19 cellular contexts compared by ENCODE assay signal in the genomic region with DNA sequence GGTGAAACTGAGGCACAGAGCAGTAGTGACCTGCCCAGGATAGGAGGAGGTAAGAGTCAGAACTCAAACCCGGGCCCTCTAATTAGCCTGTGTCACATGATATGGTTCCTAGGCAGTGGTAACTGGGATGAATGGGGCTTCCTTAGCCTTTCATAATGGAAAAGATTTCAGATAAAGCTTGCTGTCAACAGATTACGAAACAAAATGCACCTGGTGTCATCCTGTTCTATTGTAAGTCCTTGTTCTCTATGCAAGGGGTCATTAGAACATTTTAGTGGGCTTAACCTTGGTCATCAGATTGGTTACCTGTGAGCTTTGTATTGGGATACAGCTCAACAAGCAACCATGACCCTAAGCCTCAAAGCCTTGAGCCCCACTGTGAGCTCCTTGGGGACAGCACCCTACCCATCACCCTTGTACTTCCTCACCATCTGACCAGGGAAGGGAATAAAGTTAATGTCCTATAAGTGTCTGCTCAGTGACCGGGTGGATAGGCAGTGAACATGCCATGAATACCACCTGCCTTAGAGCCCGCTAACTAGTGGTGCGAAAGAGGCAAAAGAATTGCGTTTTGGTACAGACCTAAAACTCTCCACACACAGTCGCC.
DNase-seq lines count a peak whose midpoint lies in the region; ATAC-seq and TF ChIP-seq lines count a peak whose summit lies in the region.
"Had no signal": no experiment of that assay in that cellular context is flagged by ENCODE, and none has a peak within 500 bp of the region (broad histone marks: within the 10 kb centered on the region; RNA-seq: fewer than 3 reads in every experiment).

No MANE protein-coding gene starts in this region.

- TF ChIP-seq CTCF in heart right ventricle (IDR thresholded peaks at IDR 0.05), result no peak
- TF ChIP-seq CTCF in left lung (IDR thresholded peaks at IDR 0.05), result no peak

- peak overlapping the region; percentile 14 to 93 (median 86) for H3K27ac ChIP-seq in heart right ventricle
- peak overlapping the region; percentile 20 to 74 for H3K27ac ChIP-seq in left lung
- peak overlapping the region in 15 of 21 experiments; percentile 3 to 76 (median 43) for H3K27ac ChIP-seq in skin epidermis
- peak overlapping the region; percentile 34 to 39 for H3K27ac ChIP-seq in aorta (ENCODE audit: low read depth in 1 of 2, low read length in 2 of 2)
- H3K27ac ChIP-seq: GM23248, PC-9 had no signal

- intact Hi-C loops in heart right ventricle (cut with DNase I) (loop anchor here in 1 of 10 donors (2.0 kb wide), 1 partner anchor 18 kb away; no protein-coding TSS in a partner anchor), Right ventricle myocardium superior (cut with DNase I) (no loop called here), left lung (cut with DNase I) (no loop called here), aorta (cut with DNase I) (no loop called here)

- H3K9me3 ChIP-seq in heart right ventricle (peaks cover 0 to 13% (median 4%) of the 10 kb centered on the region in 11 donors), left lung (peaks cover 0 to 8% of the 10 kb centered on the region in 2 donors), aorta (ENCODE audit: control insufficient read depth, low read length) (no peaks in the 10 kb centered on the region)

- H3K27me3 ChIP-seq in heart right ventricle (no peaks in the 10 kb centered on the region), left lung (no peaks in the 10 kb centered on the region), aorta (ENCODE audit: control insufficient read depth in 1 of 2, insufficient read depth in 2 of 2, low read length in 1 of 2) (no peaks in the 10 kb centered on the region)

- H3K4me3 ChIP-seq in heart right ventricle, result no peak overlapping the region
- H3K4me3 ChIP-seq in left lung, result no peak overlapping the region
- no peak overlapping the region for H3K4me3 ChIP-seq in skin epidermis
- no peak overlapping the region for H3K4me3 ChIP-seq in aorta (ENCODE audit: low read length in 2 of 2)
- H3K4me3 ChIP-seq: GM23248, PC-9 had no signal

- DNase-seq in heart right ventricle (no peak), Right ventricle myocardium superior (no peak), left lung (no peak), aorta (no peak), NCI-H1092 (lab: John Stamatoyannopoulos, UW) (no peak), NCI-H1436 treated with DMSO at 0.1 percent for 48 hours (lab: John Stamatoyannopoulos, UW) (no peak), NCI-H2029 (lab: John Stamatoyannopoulos, UW) (no peak)
- DNase-seq: activated CD4-positive, alpha-beta T cell treated with anti-CD3 and anti-CD28 coated beads for 4 hours; activated naive CD4-positive, alpha-beta T cell; CD4-positive, alpha-beta T cell; DMS53; mesendoderm; MM.1S; NCI-H2107; NCI-H774; PC-9; retina had no signal

- H3K4me1 ChIP-seq in heart right ventricle, result peaks cover 14 to 83% (median 57%) of the 10 kb centered on the region in 9 donors
- peaks cover 7 to 43% of the 10 kb centered on the region in 2 donors for H3K4me1 ChIP-seq in left lung
- H3K4me1 ChIP-seq in aorta (ENCODE audit: control insufficient read depth in 1 of 2, insufficient read depth in 2 of 2, low read length in 2 of 2), result no peaks in the 10 kb centered on the region

- no peaks in the 10 kb centered on the region for H3K36me3 ChIP-seq in heart right ventricle
- no peaks in the 10 kb centered on the region for H3K36me3 ChIP-seq in left lung
- H3K36me3 ChIP-seq in aorta (ENCODE audit: control insufficient read depth in 1 of 2, insufficient read depth in 2 of 2, low read length in 1 of 2), result no peaks in the 10 kb centered on the region

- ATAC-seq in heart right ventricle, result no peak
- no peak for ATAC-seq in Right ventricle myocardium superior (ENCODE audit: poor library complexity)
- ATAC-seq in left lung, result no peak
- no peak for ATAC-seq in aorta (ENCODE audit: low FRiP score)

- WGBS in heart right ventricle, 2 donors, result 79 to 90% methylated on average over 7 of the region's 7 CpGs
- WGBS in aorta, 2 donors, result 75 to 82% methylated on average over 7 of the region's 7 CpGs
